In genomic region chr10:72026251-72026650, GRCh38 we compare ENCODE assay signal across 13 cellular contexts.
DNase-seq lines count a peak whose midpoint lies in the region; ATAC-seq and TF ChIP-seq lines count a peak whose summit lies in the region.
"Had no signal": no experiment of that assay in that cellular context is flagged by ENCODE, and none has a peak within 500 bp of the region (broad histone marks: within the 10 kb centered on the region; RNA-seq: fewer than 3 reads in every experiment).

No MANE protein-coding gene starts in this region.

- peaks cover 0 to 7% (median 0%) of the 10 kb centered on the region in 5 experiments for H3K9me3 Mint-ChIP-seq in brain

- peaks cover 39% of the 10 kb centered on the region for H3K4me1 Mint-ChIP-seq in brain

- WGBS in neuronal stem cell (ENCODE audit: extremely low coverage in 2 of 2, insufficient read length in 2 of 2, insufficient replicate concordance in 1 of 2), 2 donors, result no CpG with 5 or more reads among the region's 5 CpGs
- WGBS in upper lobe of left lung, 2 donors, result 71 to 77% methylated on average over 5 of the region's 5 CpGs

- H4K8ac ChIP-seq in neuronal stem cell (ENCODE audit: low read depth, low read length), result no peak overlapping the region

- TF ChIP-seq CTCF in brain (conservative IDR thresholded peaks at IDR 0.05) (no peak), upper lobe of left lung (IDR thresholded peaks at IDR 0.05) (no peak)

- ATAC-seq in upper lobe of left lung (ENCODE audit: low FRiP score in 2 of 2), result no peak

- no peak overlapping the region for H3K23ac ChIP-seq in neuronal stem cell (ENCODE audit: low read depth, low read length, poor library complexity)

- peak overlapping the region in 3 of 5 experiments; percentile 48 to 70 (median 67) for H3K27ac Mint-ChIP-seq in brain

- H2AK5ac ChIP-seq in neuronal stem cell (ENCODE audit: low read depth, low read length), result no peak overlapping the region

- H3K4me3 ChIP-seq in neuronal stem cell (ENCODE audit: low read length in 2 of 2), result no peak overlapping the region
- no peak overlapping the region for H3K4me3 ChIP-seq in upper lobe of left lung
- H3K4me3 ChIP-seq: K562, SJSA1 had no signal

- H3K27ac ChIP-seq in neuronal stem cell (replicated peaks; ENCODE audit: low read length) (no peak overlapping the region), upper lobe of left lung (peak overlapping the region; percentile 45 to 60 (median 53))
- H3K27ac ChIP-seq: SJSA1 had no signal

- no peak overlapping the region for H3K18ac ChIP-seq in neuronal stem cell (ENCODE audit: low read length)

- H3K36me3 Mint-ChIP-seq in brain, result no peaks in the 10 kb centered on the region

- H3K9ac ChIP-seq in neuronal stem cell (ENCODE audit: low read depth, low read length, poor library complexity), result no peak overlapping the region

- no peak overlapping the region for H3K4ac ChIP-seq in neuronal stem cell (ENCODE audit: low read length)

- no peak overlapping the region for H3K14ac ChIP-seq in neuronal stem cell (ENCODE audit: low read length)

- H3K79me1 ChIP-seq in neuronal stem cell (ENCODE audit: low read depth, low read length), result no peaks in the 10 kb centered on the region

- no peak overlapping the region for H3K4me2 ChIP-seq in neuronal stem cell (ENCODE audit: insufficient read depth, low read length, poor library complexity, severe bottlenecking)

- H3K4me3 Mint-ChIP-seq in brain, result peak overlapping the region in 1 of 5 experiments; percentile 4

- H3K9me3 ChIP-seq in neuronal stem cell (replicated peaks in 1 of 2; ENCODE audit: control insufficient read depth in 2 of 2, insufficient read depth in 1 of 2, low read depth in 1 of 2, low read length in 2 of 2), result peaks cover 2% of the 10 kb centered on the region in 2 donors
- H3K9me3 ChIP-seq in upper lobe of left lung, result no peaks in the 10 kb centered on the region
- H3K9me3 ChIP-seq: SJSA1 had no signal

- peak overlapping the region; percentile 73 for H2AFZ ChIP-seq in neuronal stem cell (ENCODE audit: low read length)

- no peak overlapping the region for H2BK15ac ChIP-seq in neuronal stem cell (ENCODE audit: low read length)

- H3K36me3 ChIP-seq in neuronal stem cell (replicated peaks in 1 of 2; ENCODE audit: control insufficient read depth in 2 of 2, insufficient read depth in 2 of 2, low read length in 2 of 2) (no peaks in the 10 kb centered on the region), upper lobe of left lung (no peaks in the 10 kb centered on the region)
- H3K36me3 ChIP-seq: SJSA1 had no signal

- peaks cover 4% of the 10 kb centered on the region for H3K27me3 Mint-ChIP-seq in brain

- TF ChIP-seq EP300 in upper lobe of left lung (IDR thresholded peaks at IDR 0.05), result no peak

- H2BK12ac ChIP-seq in neuronal stem cell (ENCODE audit: low read length), result no peak overlapping the region

- H2BK120ac ChIP-seq in neuronal stem cell (ENCODE audit: low read depth, low read length), result no peak overlapping the region

- H3K27me3 ChIP-seq in neuronal stem cell (ENCODE audit: control insufficient read depth in 3 of 3, insufficient read depth in 3 of 3, low read depth in 1 of 3, low read length in 3 of 3) (no peaks in the 10 kb centered on the region), upper lobe of left lung (no peaks in the 10 kb centered on the region)
- H3K27me3 ChIP-seq: SJSA1 had no signal

- H2BK5ac ChIP-seq in neuronal stem cell (ENCODE audit: low read length), result no peak overlapping the region

- no peak overlapping the region for H4K91ac ChIP-seq in neuronal stem cell (ENCODE audit: low read depth, low read length, poor library complexity)

- peak; percentile 36 for DNase-seq in NCI-H82 (lab: John Stamatoyannopoulos, UW)
- DNase-seq in neuronal stem cell (ENCODE audit: low spot score), result no peak
- no peak for DNase-seq in upper lobe of left lung
- no peak for DNase-seq in HCEC 1CT
- no peak for DNase-seq in NCI-H510A treated with DMSO at 0.1 percent for 48 hours (lab: John Stamatoyannopoulos, UW)
- DNase-seq in RKO (ENCODE audit: low spot score), result no peak
- DNase-seq: GOT3, NCI-H1048, NCI-H1694 treated with DMSO at 0.1 percent for 48 hours, NCI-H446 treated with DMSO at 0.1 percent for 48 hours had no signal

- no peak for TF ChIP-seq POLR2A in upper lobe of left lung (IDR thresholded peaks at IDR 0.05)

- peaks cover 10 to 15% of the 10 kb centered on the region in 2 donors for H3K4me1 ChIP-seq in neuronal stem cell (ENCODE audit: control insufficient read depth in 2 of 2, insufficient read depth in 1 of 2, low read depth in 1 of 2, low read length in 2 of 2)
- peaks cover 7 to 35% (median 23%) of the 10 kb centered on the region in 4 donors for H3K4me1 ChIP-seq in upper lobe of left lung
